ENCODE assay signal across 1 cellular context in the genomic region with DNA sequence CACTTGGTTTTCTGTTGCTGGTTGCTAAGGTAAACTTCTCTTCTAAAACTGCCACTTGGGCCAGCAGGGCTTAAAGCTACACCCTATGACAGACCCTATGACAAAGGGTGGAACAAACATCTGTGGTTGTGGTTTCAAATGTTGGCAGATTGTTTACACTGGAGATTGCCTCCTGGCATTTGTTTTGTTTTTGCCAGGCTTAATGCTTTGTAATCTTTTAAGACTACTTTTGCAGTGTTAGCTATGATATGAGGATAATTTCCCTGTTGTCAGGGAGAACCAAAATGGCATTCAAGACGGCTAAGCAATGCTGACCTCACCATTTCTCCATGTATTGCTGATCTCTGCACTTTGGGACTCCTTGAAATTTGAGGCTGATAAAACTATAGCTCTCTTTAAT.
TF ChIP-seq lines count a peak whose summit lies in the region.

No MANE protein-coding gene starts in this region.

TF ChIP-seq in SK-N-SH treated with all-trans-retinoic acid at 6 μM for 48 hours, 23 proteins besides CTCF, POLR2A, EP300 and RAD21 (continued from another document):
- TF ChIP-seq, protein P1, sequence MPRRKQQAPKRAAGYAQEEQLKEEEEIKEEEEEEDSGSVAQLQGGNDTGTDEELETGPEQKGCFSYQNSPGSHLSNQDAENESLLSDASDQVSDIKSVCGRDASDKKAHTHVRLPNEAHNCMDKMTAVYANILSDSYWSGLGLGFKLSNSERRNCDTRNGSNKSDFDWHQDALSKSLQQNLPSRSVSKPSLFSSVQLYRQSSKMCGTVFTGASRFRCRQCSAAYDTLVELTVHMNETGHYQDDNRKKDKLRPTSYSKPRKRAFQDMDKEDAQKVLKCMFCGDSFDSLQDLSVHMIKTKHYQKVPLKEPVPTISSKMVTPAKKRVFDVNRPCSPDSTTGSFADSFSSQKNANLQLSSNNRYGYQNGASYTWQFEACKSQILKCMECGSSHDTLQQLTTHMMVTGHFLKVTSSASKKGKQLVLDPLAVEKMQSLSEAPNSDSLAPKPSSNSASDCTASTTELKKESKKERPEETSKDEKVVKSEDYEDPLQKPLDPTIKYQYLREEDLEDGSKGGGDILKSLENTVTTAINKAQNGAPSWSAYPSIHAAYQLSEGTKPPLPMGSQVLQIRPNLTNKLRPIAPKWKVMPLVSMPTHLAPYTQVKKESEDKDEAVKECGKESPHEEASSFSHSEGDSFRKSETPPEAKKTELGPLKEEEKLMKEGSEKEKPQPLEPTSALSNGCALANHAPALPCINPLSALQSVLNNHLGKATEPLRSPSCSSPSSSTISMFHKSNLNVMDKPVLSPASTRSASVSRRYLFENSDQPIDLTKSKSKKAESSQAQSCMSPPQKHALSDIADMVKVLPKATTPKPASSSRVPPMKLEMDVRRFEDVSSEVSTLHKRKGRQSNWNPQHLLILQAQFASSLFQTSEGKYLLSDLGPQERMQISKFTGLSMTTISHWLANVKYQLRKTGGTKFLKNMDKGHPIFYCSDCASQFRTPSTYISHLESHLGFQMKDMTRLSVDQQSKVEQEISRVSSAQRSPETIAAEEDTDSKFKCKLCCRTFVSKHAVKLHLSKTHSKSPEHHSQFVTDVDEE (CRISPR knock-in tag; IDR thresholded peaks at IDR 0.05), result no peak
- TF ChIP-seq ISL1 (CRISPR knock-in tag; IDR thresholded peaks at IDR 0.05), result no peak
- no peak for TF ChIP-seq ESRRG (CRISPR knock-in tag; IDR thresholded peaks at IDR 0.05)
- TF ChIP-seq BACH2 (CRISPR knock-in tag; IDR thresholded peaks at IDR 0.05; ENCODE audit: borderline replicate concordance), result no peak
- no peak for TF ChIP-seq RARB (CRISPR knock-in tag; IDR thresholded peaks at IDR 0.05)
